In the genomic region with DNA sequence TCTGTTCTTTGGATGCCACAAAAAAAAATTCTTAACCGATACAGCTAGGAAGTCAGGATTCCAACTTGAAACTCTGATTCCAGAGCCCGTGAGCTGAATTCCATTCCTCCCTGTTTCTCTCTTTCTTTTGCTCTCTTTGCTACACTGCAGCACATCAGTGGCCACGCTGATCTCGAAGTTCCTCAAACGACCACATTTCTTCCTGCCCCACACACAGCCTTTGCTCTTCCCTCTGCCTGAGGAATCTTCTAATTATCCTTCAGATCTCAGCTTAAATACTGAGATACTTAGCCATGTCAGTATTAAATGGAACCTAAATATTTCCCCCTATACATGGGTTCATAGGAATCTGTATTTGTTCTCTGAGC, we compare ENCODE assay signal across 13 cellular contexts.
A peak's percentile ranks its signal among the peaks of the same experiment; 100 is the strongest.
DNase-seq lines count a peak whose midpoint lies in the region; ATAC-seq and TF ChIP-seq lines count a peak whose summit lies in the region.
"Had no signal": no experiment of that assay in that cellular context is flagged by ENCODE, and none has a peak within 500 bp of the region (broad histone marks: within the 10 kb centered on the region; RNA-seq: fewer than 3 reads in every experiment).

No MANE protein-coding gene starts in this region.

- H3K27me3 Mint-ChIP-seq in CD4-positive, alpha-beta T cell = no peaks in the 10 kb centered on the region
- no peaks in the 10 kb centered on the region for H3K27me3 Mint-ChIP-seq in activated CD4-positive, alpha-beta memory T cell treated with anti-CD3 and anti-CD28 coated beads, Interleukin-2, amount 10 ng/mL, durations not matched to agents 7 days and 5 days
- no peaks in the 10 kb centered on the region for H3K27me3 Mint-ChIP-seq in mesothelial cell of epicardium (ENCODE audit: low read depth)
- no peaks in the 10 kb centered on the region for H3K27me3 Mint-ChIP-seq in endodermal cell (ENCODE audit: insufficient read depth)

- H3K27me3 ChIP-seq in CD4-positive, alpha-beta T cell (ENCODE audit: control insufficient read depth, insufficient read depth, low read length) = no peaks in the 10 kb centered on the region
- no peaks in the 10 kb centered on the region for H3K27me3 ChIP-seq in endodermal cell (ENCODE audit: control insufficient read depth, insufficient read depth, low read length, poor library complexity, severe bottlenecking)

- ATAC-seq in CD4-positive, alpha-beta T cell (ENCODE audit: poor library complexity) = no peak

- peak overlapping the region; percentile 99 for H3K27ac Mint-ChIP-seq in CD4-positive, alpha-beta T cell
- peak overlapping the region; percentile 91 for H3K27ac Mint-ChIP-seq in activated CD4-positive, alpha-beta memory T cell treated with anti-CD3 and anti-CD28 coated beads, Interleukin-2, amount 10 ng/mL, durations not matched to agents 7 days and 5 days
- peak overlapping the region; percentile 91 for H3K27ac Mint-ChIP-seq in mesothelial cell of epicardium
- H3K27ac Mint-ChIP-seq in endodermal cell = no peak overlapping the region

- H3K4me3 ChIP-seq in HEK293 (ENCODE audit: low read depth, low read length) (no peak overlapping the region), endodermal cell (ENCODE audit: low read length) (no peak overlapping the region)

- CTCF ChIA-PET in CD4-positive, alpha-beta T cell (lab: Charles Lee) = interaction anchor here (1.3 to 4.7 kb wide), 3 partner anchors 9 to 86 kb away, joined by 5 to 23 read pairs (median 6); a partner anchor contains a TSS
- CTCF ChIA-PET in HEK293 (lab: Yijun Ruan, JAX) = interaction anchor here (0.6 to 1.1 kb wide), 2 partner anchors 37 to 88 kb away, joined by 3 read pairs; no protein-coding TSS in a partner anchor
- CTCF ChIA-PET in activated CD4-positive, alpha-beta memory T cell treated with anti-CD3 and anti-CD28 coated beads, Interleukin-2, amount 10 ng/mL, durations not matched to agents 7 days and 5 days (lab: Charles Lee) = interaction anchor here (0.7 to 3.2 kb wide), 3 partner anchors 13 to 86 kb away, joined by 3 to 40 read pairs (median 12); a partner anchor contains a TSS

- H3K27ac ChIP-seq in CD4-positive, alpha-beta T cell (ENCODE audit: low read depth, low read length) = peak overlapping the region; percentile 91
- H3K27ac ChIP-seq in HEK293 (ENCODE audit: extremely low read depth, low read depth, low read length) = no peak overlapping the region
- no peak overlapping the region for H3K27ac ChIP-seq in endodermal cell (ENCODE audit: low read depth, low read length)

- in situ Hi-C loops in GM13976 (cut with MboI; ENCODE audit: low sequenced_read_pairs, unreplicated experiment) = no loop called here

- peak overlapping the region; percentile 80 for H3K4me3 Mint-ChIP-seq in CD4-positive, alpha-beta T cell
- H3K4me3 Mint-ChIP-seq in activated CD4-positive, alpha-beta memory T cell treated with anti-CD3 and anti-CD28 coated beads, Interleukin-2, amount 10 ng/mL, durations not matched to agents 7 days and 5 days = peak overlapping the region; percentile 44
- no peak overlapping the region for H3K4me3 Mint-ChIP-seq in mesothelial cell of epicardium
- no peak overlapping the region for H3K4me3 Mint-ChIP-seq in endodermal cell

- no peak overlapping the region for H3K9ac ChIP-seq in endodermal cell (ENCODE audit: extremely low read depth, low read length, poor library complexity, severe bottlenecking)

- no peaks in the 10 kb centered on the region for H3K9me3 ChIP-seq in CD4-positive, alpha-beta T cell (ENCODE audit: control insufficient read depth, low read length)
- no peaks in the 10 kb centered on the region for H3K9me3 ChIP-seq in HEK293 (ENCODE audit: control insufficient read depth, insufficient read depth, low read depth, low read length)
- H3K9me3 ChIP-seq in endodermal cell (ENCODE audit: control insufficient read depth, low read length) = no peaks in the 10 kb centered on the region

- no peaks in the 10 kb centered on the region for H3K9me3 Mint-ChIP-seq in CD4-positive, alpha-beta T cell
- no peaks in the 10 kb centered on the region for H3K9me3 Mint-ChIP-seq in activated CD4-positive, alpha-beta memory T cell treated with anti-CD3 and anti-CD28 coated beads, Interleukin-2, amount 10 ng/mL, durations not matched to agents 7 days and 5 days
- H3K9me3 Mint-ChIP-seq in mesothelial cell of epicardium (no peaks in the 10 kb centered on the region), endodermal cell (no peaks in the 10 kb centered on the region)

- peaks cover 21% of the 10 kb centered on the region for H3K36me3 Mint-ChIP-seq in CD4-positive, alpha-beta T cell (ENCODE audit: low read depth)
- peaks cover 37% of the 10 kb centered on the region for H3K36me3 Mint-ChIP-seq in activated CD4-positive, alpha-beta memory T cell treated with anti-CD3 and anti-CD28 coated beads, Interleukin-2, amount 10 ng/mL, durations not matched to agents 7 days and 5 days (ENCODE audit: low read depth)
- H3K36me3 Mint-ChIP-seq in mesothelial cell of epicardium (no peaks in the 10 kb centered on the region), endodermal cell (ENCODE audit: low read depth) (peaks cover 3% of the 10 kb centered on the region)

- no peak for TF ChIP-seq CTCF in CD4-positive, alpha-beta T cell (IDR thresholded peaks at IDR 0.05)
- TF ChIP-seq CTCF in HEK293 (tag by site-specific recombination; IDR thresholded peaks at IDR 0.05) (no peak), mesothelial cell of epicardium (IDR thresholded peaks at IDR 0.05; ENCODE audit: unreplicated experiment) (no peak), GM13976 (IDR thresholded peaks at IDR 0.05; ENCODE audit: borderline replicate concordance, control extremely low read depth, extremely low read depth, insufficient read depth, missing control alignments) (no peak), endodermal cell (conservative IDR thresholded peaks at IDR 0.05) (no peak)

- 93% methylated on average over 5 of the region's 5 CpGs for WGBS in endodermal cell (ENCODE audit: insufficient coverage in 1 of 2, insufficient read length in 1 of 2), 2 experiments

- H3K36me3 ChIP-seq in HEK293 (ENCODE audit: control insufficient read depth in 2 of 2, insufficient read depth in 1 of 2, low read length in 2 of 2) (no peaks in the 10 kb centered on the region), endodermal cell (ENCODE audit: control insufficient read depth, insufficient read depth, low read length) (no peaks in the 10 kb centered on the region)

- DNase-seq in CD4-positive, alpha-beta T cell = no peak
- DNase-seq in activated CD4-positive, alpha-beta memory T cell treated with anti-CD3 and anti-CD28 coated beads, Interleukin-2, amount 10 ng/mL, durations not matched to agents 7 days and 5 days = no peak
- DNase-seq in mesothelial cell of epicardium (ENCODE audit: low spot score in 2 of 2, unreplicated experiment in 2 of 2) (no peak), GM13976 (ENCODE audit: low spot score) (no peak), endodermal cell (no peak)
- no peak for DNase-seq in stimulated activated CD8-positive, alpha-beta memory T cell treated with anti-CD3 and anti-CD28 coated beads, Interleukin-4, amount 100 ng/mL, for 48 hours
- DNase-seq in stimulated activated CD4-positive, alpha-beta T cell treated with anti-CD3 and anti-CD28 coated beads, Interleukin-4, amount 100 ng/mL, for 1 hour = no peak
- DNase-seq: activated gamma-delta T cell treated with Interleukin-2 at 50 U/mL for 16 hours; effector CD8-positive, alpha-beta T cell; H7; hypothalamus; T1000 had no signal

- POLR2A ChIA-PET in CD4-positive, alpha-beta T cell (lab: Charles Lee) = interaction anchor here (0.7 to 6.2 kb wide), 8 partner anchors 10 to 133 kb away, joined by 3 to 33 read pairs (median 3); a partner anchor contains a TSS
- POLR2A ChIA-PET in HEK293 (lab: Yijun Ruan, JAX) = no interaction called here
- POLR2A ChIA-PET in activated CD4-positive, alpha-beta memory T cell treated with anti-CD3 and anti-CD28 coated beads, Interleukin-2, amount 10 ng/mL, durations not matched to agents 7 days and 5 days (lab: Charles Lee) = interaction anchor here (0.7 to 5.2 kb wide), 10 partner anchors 9 to 466 kb away, joined by 3 to 58 read pairs (median 8); a partner anchor contains a TSS

- peaks cover 94% of the 10 kb centered on the region for H3K4me1 Mint-ChIP-seq in CD4-positive, alpha-beta T cell (ENCODE audit: low read depth)
- H3K4me1 Mint-ChIP-seq in activated CD4-positive, alpha-beta memory T cell treated with anti-CD3 and anti-CD28 coated beads, Interleukin-2, amount 10 ng/mL, durations not matched to agents 7 days and 5 days = peaks cover 83% of the 10 kb centered on the region
- peaks cover 75% of the 10 kb centered on the region for H3K4me1 Mint-ChIP-seq in mesothelial cell of epicardium
- H3K4me1 Mint-ChIP-seq in endodermal cell = peaks cover 35% of the 10 kb centered on the region

- intact Hi-C loops in CD4-positive, alpha-beta T cell (cut with DNase I, micrococcal nuclease) = loop anchor here (5.0 kb wide), 4 partner anchors 34 to 51 kb away; no protein-coding TSS in a partner anchor

- H3K4me1 ChIP-seq in HEK293 (ENCODE audit: control insufficient read depth, insufficient read depth, low read length) (no peaks in the 10 kb centered on the region), endodermal cell (ENCODE audit: control insufficient read depth, insufficient read depth, low read length) (no peaks in the 10 kb centered on the region)

TF ChIP-seq in HEK293, 187 proteins besides CTCF, POLR2A, EP300 and RAD21:
- TF ChIP-seq ZBTB20 (tag by site-specific recombination; IDR thresholded peaks at IDR 0.05) = peak; percentile 59
- no peak for TF ChIP-seq ZNF248 (tag by site-specific recombination; IDR thresholded peaks at IDR 0.05)

Comparison
In these comparisons a context has a peak if more than half of its experiments do, and no peak if none do; other contexts are left out.
1. H3K4me3 Mint-ChIP-seq: peak in CD4-positive, alpha-beta T cell (single experiment) and activated CD4-positive, alpha-beta memory T cell treated with anti-CD3 and anti-CD28 coated beads, Interleukin-2, amount 10 ng/mL, durations not matched to agents 7 days and 5 days (single experiment); none in mesothelial cell of epicardium (single experiment) and endodermal cell (single experiment).